Comparison of ENCODE assay signal across 25 cellular contexts in genomic region chr10:80451132-80451531, GRCh38.
"Had no signal": no experiment of that assay in that cellular context is flagged by ENCODE, and none has a peak within 500 bp of the region (broad histone marks: within the 10 kb centered on the region; RNA-seq: fewer than 3 reads in every experiment).

No MANE protein-coding gene starts in this region.

- H3K36me3 ChIP-seq: brain microvascular endothelial cell, esophagus squamous epithelium, gastroesophageal sphincter, heart right ventricle had no signal

- ATAC-seq: activated CD4-positive, alpha-beta T cell treated with anti-CD3 and anti-CD28 coated beads for 36 hours; activated CD8-positive, alpha-beta memory T cell treated with anti-CD3 and anti-CD28 coated beads, Interleukin-2, amount 10 ng/mL, durations not matched to agents 7 days and 5 days; activated CD8-positive, alpha-beta T cell treated with anti-CD3 and anti-CD28 coated beads, Interleukin-2, amount 10 ng/mL, durations not matched to agents 7 days and 5 days; activated T-cell treated with anti-CD3 and anti-CD28 coated beads, Interleukin-2, amount 50 U/mL, for 72 hours; gastroesophageal sphincter; heart right ventricle had no signal

- H3K27me3 ChIP-seq: brain microvascular endothelial cell, esophagus squamous epithelium, gastroesophageal sphincter, heart right ventricle had no signal

- H3K27ac ChIP-seq: brain microvascular endothelial cell, coronary artery, epithelial cell of prostate, esophagus squamous epithelium, gastroesophageal sphincter, heart right ventricle had no signal

- DNase-seq: activated CD4-positive, alpha-beta memory T cell treated with anti-CD3 and anti-CD28 coated beads for 36 hours; activated CD4-positive, alpha-beta T cell treated with anti-CD3 and anti-CD28 coated beads for 36 hours; activated CD4-positive, alpha-beta T cell treated with anti-CD3 and anti-CD28 coated beads, Interleukin-2, amount 10 ng/mL, durations not matched to agents 24 days and 14 days; activated CD4-positive, CD25-positive, alpha-beta regulatory T cell; activated CD4-positive, CD25-positive, alpha-beta regulatory T cell treated with anti-CD3 and anti-CD28 coated beads, Interleukin-2, amount 50 U/mL, for 72 hours; activated CD8-positive, alpha-beta memory T cell treated with anti-CD3 and anti-CD28 coated beads, Interleukin-2, amount 10 ng/mL, durations not matched to agents 7 days and 5 days; activated CD8-positive, alpha-beta memory T cell treated with anti-CD3 and anti-CD28 coated beads, Interleukin-2, amount 50 U/mL, for 4 hours; activated CD8-positive, alpha-beta T cell treated with anti-CD3 and anti-CD28 coated beads, Interleukin-2, amount 10 ng/mL, durations not matched to agents 7 days and 5 days; activated effector memory CD4-positive, alpha-beta T cell treated with Interleukin-2 at 50 U/mL for 16 hours; activated gamma-delta T cell treated with Interleukin-2 at 50 U/mL for 16 hours; activated naive CD4-positive, alpha-beta T cell treated with anti-CD3 and anti-CD28 coated beads, Interleukin-2, amount 50 U/mL, for 16 hours; activated naive CD4-positive, alpha-beta T cell treated with Interleukin-2 at 50 U/mL for 16 hours; activated T-cell treated with anti-CD3 and anti-CD28 coated beads, Interleukin-2, amount 50 U/mL, for 24 hours; activated T-cell treated with anti-CD3 and anti-CD28 coated beads, Interleukin-2, amount 50 U/mL, for 72 hours; amniotic stem cell; anterior cingulate cortex; brain microvascular endothelial cell; effector CD4-positive, alpha-beta T cell; esophagus squamous epithelium; heart right ventricle; hippocampal formation; T-helper 2 cell had no signal

- H3K9me3 ChIP-seq: esophagus squamous epithelium, gastroesophageal sphincter had no signal

- H3K4me3 ChIP-seq: coronary artery, esophagus squamous epithelium, gastroesophageal sphincter, heart right ventricle had no signal
